ENCODE assay signal across 8 cellular contexts in the genomic region with DNA sequence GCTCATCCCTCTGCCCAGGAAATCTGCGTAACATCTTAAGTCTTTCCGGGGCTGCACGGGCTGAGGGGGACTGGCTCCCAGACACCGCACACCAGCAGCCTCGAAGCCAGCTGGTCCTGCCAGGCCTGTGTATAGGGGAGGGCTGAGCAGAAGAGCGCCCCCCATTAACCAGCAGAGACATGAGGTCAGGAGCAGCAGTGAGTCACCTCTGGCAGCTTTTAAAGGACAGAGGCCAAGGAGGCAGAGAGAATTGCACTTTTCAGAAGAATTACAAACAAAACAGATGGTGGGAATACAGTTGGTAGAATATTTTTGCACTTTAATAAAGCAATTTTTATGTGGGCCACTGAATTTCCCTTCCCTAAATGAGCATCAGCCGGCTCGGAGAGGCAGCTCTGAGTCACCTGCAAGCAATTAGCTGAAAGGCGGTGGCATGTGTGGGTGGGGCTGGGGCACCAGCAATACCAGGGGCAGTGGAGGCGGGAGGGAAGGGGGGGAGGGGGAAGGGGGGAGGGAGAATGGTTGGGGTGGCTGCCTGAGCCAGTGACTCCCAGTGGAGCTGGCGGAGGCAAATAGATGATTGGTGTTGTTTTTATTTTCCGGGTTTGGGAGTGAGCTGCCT. TPM values are rescaled to one million over a fixed set of nuclear protein-coding genes. Genes with fewer than 3 reads are reported as not detected.
DNase-seq lines count a peak whose midpoint lies in the region; ATAC-seq and TF ChIP-seq lines count a peak whose summit lies in the region.

No MANE protein-coding gene starts in this region.

- DNase-seq in stimulated activated CD4-positive, alpha-beta T cell treated with anti-CD3 and anti-CD28 coated beads, Interleukin-4, amount 100 ng/mL, for 24 hours: peak; percentile 12
- no peak for DNase-seq in stimulated activated CD4-positive, alpha-beta T cell treated with anti-CD3 and anti-CD28 coated beads, Interleukin-1b, Interleukin-23, amount 100 ng/mL, for 48 hours
- peak; percentile 48 for DNase-seq in fibroblast of the conjunctiva (ENCODE audit: low read depth)
- no peak for DNase-seq in AML-193 (lab: John Stamatoyannopoulos, UW)
- no peak for DNase-seq in mesenteric fat pad (ENCODE audit: low spot score)

- ATAC-seq in HG03108 (IDR thresholded peaks at IDR 0.05; ENCODE audit: unreplicated experiment) (no peak), GM19397 (IDR thresholded peaks at IDR 0.05; ENCODE audit: unreplicated experiment) (no peak)

TF ChIP-seq in PFSK-1, 5 proteins besides CTCF, POLR2A, EP300 and RAD21:
- TF ChIP-seq REST (IDR thresholded peaks at IDR 0.05; ENCODE audit: insufficient read depth in 1 of 2, low read depth in 2 of 2, low read length in 2 of 2): no peak
- TF ChIP-seq FOXP2 (optimal IDR thresholded peaks at IDR 0.05; ENCODE audit: borderline replicate concordance, extremely low read depth, extremely low read length, insufficient read depth): peak; percentile 21

RNA-seq across cellular contexts. Expression of gene GOLGA7B, which starts 39.1 kb away (rescaled TPM):
- 7.7 TPM for polyA plus RNA-seq in PFSK-1 (2012; ENCODE audit: insufficient read length, low read depth)
- 0.32 TPM for total RNA-seq in mesenteric fat pad

Comparison
In these comparisons a context has a peak if more than half of its experiments do, and no peak if none do; other contexts are left out.
1. DNase-seq: peak in stimulated activated CD4-positive, alpha-beta T cell treated with anti-CD3 and anti-CD28 coated beads, Interleukin-4, amount 100 ng/mL, for 24 hours (single experiment) and fibroblast of the conjunctiva (single experiment); none in stimulated activated CD4-positive, alpha-beta T cell treated with anti-CD3 and anti-CD28 coated beads, Interleukin-1b, Interleukin-23, amount 100 ng/mL, for 48 hours (single experiment), AML-193 (0 of 2) and mesenteric fat pad (single experiment).